In the genomic region with DNA sequence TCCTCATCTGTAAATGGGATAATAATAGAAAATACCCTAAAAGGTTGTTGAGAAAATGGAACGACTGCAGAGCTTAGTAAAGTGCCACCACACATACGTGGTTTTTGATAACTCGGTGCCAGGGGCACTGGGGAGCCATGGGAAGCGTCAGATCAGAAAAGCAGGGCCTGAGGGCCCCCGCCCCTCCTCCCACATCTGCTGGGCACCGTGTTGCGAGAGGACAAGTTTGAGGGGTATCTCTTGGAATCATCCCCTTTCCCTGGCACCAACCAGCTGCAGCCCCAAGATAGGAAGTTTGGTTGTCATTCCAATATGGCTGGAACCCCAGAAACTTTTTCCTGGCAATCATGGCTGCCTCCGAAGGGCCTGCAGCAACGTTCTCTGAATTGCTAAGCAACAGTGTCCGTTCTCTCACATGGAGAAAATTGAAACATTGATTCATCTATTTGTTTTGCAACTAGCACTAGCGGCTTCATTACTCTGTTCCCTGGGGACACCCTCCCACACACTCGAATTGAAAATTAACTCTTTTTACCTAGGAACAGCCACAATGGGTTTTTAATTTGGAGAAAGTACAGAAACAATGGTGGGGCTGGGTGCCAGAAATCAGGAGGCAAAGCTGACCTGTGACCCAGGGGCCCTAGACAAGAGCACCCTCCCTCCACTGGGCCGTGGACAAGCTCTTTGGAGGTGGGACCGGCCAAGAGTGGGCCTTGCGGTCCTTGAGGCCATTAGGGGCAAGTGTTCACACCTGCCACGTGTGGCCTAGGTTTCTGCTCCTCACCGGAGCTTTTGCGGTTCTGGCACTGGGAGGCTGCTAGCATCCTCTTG, we compare ENCODE assay signal across 15 cellular contexts.
A peak's percentile ranks its signal among the peaks of the same experiment; 100 is the strongest.
DNase-seq lines count a peak whose midpoint lies in the region; ATAC-seq, FAIRE-seq and TF ChIP-seq lines count a peak whose summit lies in the region.
"Had no signal": no experiment of that assay in that cellular context is flagged by ENCODE, and none has a peak within 500 bp of the region (broad histone marks: within the 10 kb centered on the region; RNA-seq: fewer than 3 reads in every experiment).

No MANE protein-coding gene starts in this region.

- H3K4me3 Mint-ChIP-seq in CD8-positive, alpha-beta T cell = no peak overlapping the region
- H3K4me3 Mint-ChIP-seq: activated naive CD4-positive, alpha-beta T cell treated with anti-CD3 and anti-CD28 coated beads, Interleukin-2, amount 50 U/mL, for 24 hours; CD4-positive, CD25-positive, alpha-beta regulatory T cell; HFFc6; stimulated activated naive CD8-positive, alpha-beta T cell treated with anti-CD3 and anti-CD28 coated beads, Interleukin-15, Interleukin-2, amounts not matched to agents 100 ng/mL and 50 ng/mL, for 24 hours had no signal

- H3K4me1 ChIP-seq in GM12878 (ENCODE audit: control insufficient read depth, insufficient read depth, low read length) = no peaks in the 10 kb centered on the region
- no peaks in the 10 kb centered on the region for H3K4me1 ChIP-seq in CD8-positive, alpha-beta T cell (ENCODE audit: insufficient read depth, low read length)
- H3K4me1 ChIP-seq: prostate gland, SJSA1 had no signal

- H2AFZ ChIP-seq in GM12878 (ENCODE audit: control insufficient read depth, low read depth, low read length) = no peak overlapping the region

- WGBS in GM12878 (ENCODE audit: insufficient coverage, insufficient replicate concordance, low lambda C conversion rate, missing lambda C conversion rate) = 25% methylated on average over 18 of the region's 18 CpGs

- H3K27me3 Mint-ChIP-seq in CD8-positive, alpha-beta T cell (ENCODE audit: low read depth) = peaks cover 3% of the 10 kb centered on the region
- H3K27me3 Mint-ChIP-seq: activated naive CD4-positive, alpha-beta T cell treated with anti-CD3 and anti-CD28 coated beads, Interleukin-2, amount 50 U/mL, for 24 hours; stimulated activated naive CD8-positive, alpha-beta T cell treated with anti-CD3 and anti-CD28 coated beads, Interleukin-15, Interleukin-2, amounts not matched to agents 100 ng/mL and 50 ng/mL, for 24 hours had no signal

- no peak for ATAC-seq in GM12878
- ATAC-seq in HG03565 (IDR thresholded peaks at IDR 0.05; ENCODE audit: unreplicated experiment) = no peak
- ATAC-seq in HG03571 (IDR thresholded peaks at IDR 0.05; ENCODE audit: unreplicated experiment) = no peak
- ATAC-seq in GM18502 (IDR thresholded peaks at IDR 0.05; ENCODE audit: poor library complexity, unreplicated experiment) = no peak
- ATAC-seq in CD8-positive, alpha-beta T cell = no peak

- CTCF ChIA-PET in GM12878 (lab: Yijun Ruan, JAX) = no interaction called here
- CTCF ChIA-PET in CD8-positive, alpha-beta T cell (lab: Charles Lee) = no interaction called here

- FAIRE-seq in GM12878 (lab: Jason Lieb, UNC) = no peak

- peak; percentile 10 for DNase-seq in AG09309 (ENCODE audit: low read depth)
- peak; percentile 43 for DNase-seq in GM03348 (ENCODE audit: low spot score)
- no peak for DNase-seq in GM12878 (ENCODE audit: low read depth, low spot score)
- peak; percentile 81 for DNase-seq in mesenteric fat pad (ENCODE audit: low spot score)
- no peak for DNase-seq in CD8-positive, alpha-beta T cell
- DNase-seq: CD4-positive, CD25-positive, alpha-beta regulatory T cell; HFFc6; NCI-H1048 had no signal

- H3K4me2 ChIP-seq in GM12878 (ENCODE audit: control insufficient read depth, insufficient read depth) = no peak overlapping the region

- intact Hi-C loops in GM12878 (cut with micrococcal nuclease; ENCODE audit: unreplicated experiment) = no loop called here
- intact Hi-C loops in CD8-positive, alpha-beta T cell (cut with DNase I, micrococcal nuclease) = no loop called here

- no peak overlapping the region for H3K27ac ChIP-seq in GM12878 (ENCODE audit: control insufficient read depth, insufficient read depth)
- H3K27ac ChIP-seq in CD8-positive, alpha-beta T cell (ENCODE audit: low read depth, low read length) = no peak overlapping the region
- H3K27ac ChIP-seq: prostate gland, SJSA1 had no signal

- H3K4me1 Mint-ChIP-seq in CD8-positive, alpha-beta T cell (ENCODE audit: low read depth) = no peaks in the 10 kb centered on the region
- H3K4me1 Mint-ChIP-seq: activated naive CD4-positive, alpha-beta T cell treated with anti-CD3 and anti-CD28 coated beads, Interleukin-2, amount 50 U/mL, for 24 hours; CD4-positive, CD25-positive, alpha-beta regulatory T cell had no signal

- H3K9me3 Mint-ChIP-seq in CD8-positive, alpha-beta T cell = no peaks in the 10 kb centered on the region
- H3K9me3 Mint-ChIP-seq: activated naive CD4-positive, alpha-beta T cell treated with anti-CD3 and anti-CD28 coated beads, Interleukin-2, amount 50 U/mL, for 24 hours; CD4-positive, CD25-positive, alpha-beta regulatory T cell; HFFc6; stimulated activated naive CD8-positive, alpha-beta T cell treated with anti-CD3 and anti-CD28 coated beads, Interleukin-15, Interleukin-2, amounts not matched to agents 100 ng/mL and 50 ng/mL, for 24 hours had no signal

- H4K20me1 ChIP-seq in GM12878 (ENCODE audit: control insufficient read depth, insufficient read depth) = no peaks in the 10 kb centered on the region

- TF ChIP-seq EP300 in GM12878 (IDR thresholded peaks at IDR 0.05; ENCODE audit: borderline replicate concordance in 1 of 2, control insufficient read depth in 1 of 2, low read depth in 2 of 2, low read length in 2 of 2) = no peak

- no peak for TF ChIP-seq CTCF in AG09309 (IDR thresholded peaks at IDR 0.05; ENCODE audit: control insufficient read depth, insufficient read depth, low read depth, low read length, missing control alignments)
- no peak for TF ChIP-seq CTCF in GM12878 (IDR thresholded peaks at IDR 0.05 in 2 of 3, conservative IDR thresholded peaks at IDR 0.05 in 1 of 3; ENCODE audit: control insufficient read depth in 2 of 3, extremely low read depth in 1 of 3, insufficient read depth in 1 of 3, low read depth in 3 of 3, low read length in 3 of 3)
- TF ChIP-seq CTCF in CD8-positive, alpha-beta T cell (IDR thresholded peaks at IDR 0.05) = no peak

- no peak overlapping the region for H3K27ac Mint-ChIP-seq in CD8-positive, alpha-beta T cell
- H3K27ac Mint-ChIP-seq: activated naive CD4-positive, alpha-beta T cell treated with anti-CD3 and anti-CD28 coated beads, Interleukin-2, amount 50 U/mL, for 24 hours; CD4-positive, CD25-positive, alpha-beta regulatory T cell; HFFc6; stimulated activated naive CD8-positive, alpha-beta T cell treated with anti-CD3 and anti-CD28 coated beads, Interleukin-15, Interleukin-2, amounts not matched to agents 100 ng/mL and 50 ng/mL, for 24 hours had no signal

- H3K79me2 ChIP-seq in GM12878 (ENCODE audit: control insufficient read depth, insufficient read depth, low read length) = no peaks in the 10 kb centered on the region

- SMC1A ChIA-PET in GM12878 (lab: Charles Lee; ENCODE audit: uncharacterized antibody, unreplicated experiment) = no interaction called here

- RAD21 ChIA-PET in GM12878 (lab: Charles Lee; ENCODE audit: unreplicated experiment) = no interaction called here

- no peak for TF ChIP-seq RAD21 in GM12878 (IDR thresholded peaks at IDR 0.05; ENCODE audit: insufficient read depth, low read depth, low read length)

- no peaks in the 10 kb centered on the region for H3K9me3 ChIP-seq in GM12878 (replicated peaks; ENCODE audit: control insufficient read depth, insufficient read depth, low read length)
- H3K9me3 ChIP-seq in CD8-positive, alpha-beta T cell (ENCODE audit: low read length) = no peaks in the 10 kb centered on the region
- H3K9me3 ChIP-seq: prostate gland, SJSA1 had no signal

- no peaks in the 10 kb centered on the region for H3K27me3 ChIP-seq in GM12878 (replicated peaks in 1 of 2; ENCODE audit: control insufficient read depth in 2 of 2, insufficient read depth in 2 of 2, low read length in 1 of 2)
- H3K27me3 ChIP-seq in CD8-positive, alpha-beta T cell (ENCODE audit: insufficient read depth, low read length) = no peaks in the 10 kb centered on the region

- no peaks in the 10 kb centered on the region for H3K36me3 ChIP-seq in GM12878 (ENCODE audit: control insufficient read depth in 2 of 2, insufficient read depth in 2 of 2, low read length in 1 of 2)
- H3K36me3 ChIP-seq in CD8-positive, alpha-beta T cell (ENCODE audit: insufficient read depth, low read length) = no peaks in the 10 kb centered on the region
- H3K36me3 ChIP-seq: prostate gland, SJSA1 had no signal

- H3K9ac ChIP-seq in GM12878 (ENCODE audit: control insufficient read depth, insufficient read depth, low read length) = no peak overlapping the region

- no peak for TF ChIP-seq POLR2A in GM12878 (IDR thresholded peaks at IDR 0.05; ENCODE audit: low read depth, low read length)

- H3K4me3 ChIP-seq in AG09309 (ENCODE audit: control insufficient read depth, low read depth, low read length) (no peak overlapping the region), GM12878 (no peak overlapping the region)
- no peak overlapping the region for H3K4me3 ChIP-seq in CD8-positive, alpha-beta T cell (ENCODE audit: low read depth, low read length)
- H3K4me3 ChIP-seq: prostate gland, SJSA1 had no signal

- in situ Hi-C loops in GM12878 (cut with MboI) = no loop called here

- no TSS peak for BruUV-seq in GM12878 (replicated peaks; lab: Mats Ljungman, UMichigan)

- POLR2A ChIA-PET in GM12878 (lab: Charles Lee) = no interaction called here
- POLR2A ChIA-PET in CD8-positive, alpha-beta T cell (lab: Charles Lee) = no interaction called here

- no peaks in the 10 kb centered on the region for H3K36me3 Mint-ChIP-seq in CD8-positive, alpha-beta T cell
- H3K36me3 Mint-ChIP-seq: activated naive CD4-positive, alpha-beta T cell treated with anti-CD3 and anti-CD28 coated beads, Interleukin-2, amount 50 U/mL, for 24 hours; CD4-positive, CD25-positive, alpha-beta regulatory T cell had no signal

TF ChIP-seq in GM12878, 131 proteins besides CTCF, POLR2A, EP300 and RAD21 (continues in another document):
- TF ChIP-seq MEF2B (IDR thresholded peaks at IDR 0.05; ENCODE audit: partially characterized antibody, poor library complexity, severe bottlenecking) (peak; percentile 36), SPI1 (IDR thresholded peaks at IDR 0.05; ENCODE audit: borderline replicate concordance, insufficient read depth, low read depth, low read length) (no peak), CBX3 (IDR thresholded peaks at IDR 0.05; ENCODE audit: borderline replicate concordance, low read depth) (no peak), ASH2L (IDR thresholded peaks at IDR 0.05; ENCODE audit: borderline replicate concordance, low read depth) (no peak), LARP7 (IDR thresholded peaks at IDR 0.05) (no peak)
- TF ChIP-seq, protein P1, sequence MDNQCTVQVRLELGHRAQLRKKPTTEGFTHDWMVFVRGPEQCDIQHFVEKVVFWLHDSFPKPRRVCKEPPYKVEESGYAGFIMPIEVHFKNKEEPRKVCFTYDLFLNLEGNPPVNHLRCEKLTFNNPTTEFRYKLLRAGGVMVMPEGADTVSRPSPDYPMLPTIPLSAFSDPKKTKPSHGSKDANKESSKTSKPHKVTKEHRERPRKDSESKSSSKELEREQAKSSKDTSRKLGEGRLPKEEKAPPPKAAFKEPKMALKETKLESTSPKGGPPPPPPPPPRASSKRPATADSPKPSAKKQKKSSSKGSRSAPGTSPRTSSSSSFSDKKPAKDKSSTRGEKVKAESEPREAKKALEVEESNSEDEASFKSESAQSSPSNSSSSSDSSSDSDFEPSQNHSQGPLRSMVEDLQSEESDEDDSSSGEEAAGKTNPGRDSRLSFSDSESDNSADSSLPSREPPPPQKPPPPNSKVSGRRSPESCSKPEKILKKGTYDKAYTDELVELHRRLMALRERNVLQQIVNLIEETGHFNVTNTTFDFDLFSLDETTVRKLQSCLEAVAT (IDR thresholded peaks at IDR 0.05) = no peak

Comparison
In these comparisons a context has a peak if more than half of its experiments do, and no peak if none do; other contexts are left out.
1. DNase-seq: peak in AG09309 (single experiment), GM03348 (single experiment) and mesenteric fat pad (single experiment); none in GM12878 (single experiment) and CD8-positive, alpha-beta T cell (0 of 7).